ENCODE assay signal across 8 cellular contexts in the genomic region with DNA sequence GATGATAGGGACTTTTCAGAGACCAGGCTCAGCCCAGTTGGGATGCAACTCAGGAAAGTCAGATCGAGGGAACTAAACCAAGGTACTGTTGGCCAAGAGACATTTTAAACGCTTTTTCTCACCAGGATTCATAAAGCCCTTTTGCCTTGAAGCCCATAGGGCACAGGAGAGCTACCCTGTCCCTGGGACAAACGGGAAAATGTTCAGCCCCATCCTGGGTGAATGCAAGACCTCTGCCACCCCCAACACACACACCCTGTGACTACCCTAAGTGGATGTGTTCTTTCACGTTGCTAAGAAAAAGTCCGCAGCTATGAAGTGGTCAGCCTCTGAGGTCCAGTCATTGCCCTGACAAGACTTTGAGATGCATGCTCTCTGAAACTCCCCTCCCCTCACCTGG. TPM values are rescaled to one million over a fixed set of nuclear protein-coding genes. Genes with fewer than 3 reads are reported as not detected.
DNase-seq lines count a peak whose midpoint lies in the region; ATAC-seq, FAIRE-seq and TF ChIP-seq lines count a peak whose summit lies in the region.
"Had no signal": no experiment of that assay in that cellular context is flagged by ENCODE, and none has a peak within 500 bp of the region (broad histone marks: within the 10 kb centered on the region; RNA-seq: fewer than 3 reads in every experiment).

No MANE protein-coding gene starts in this region.

- no peak overlapping the region for H2AFZ ChIP-seq in keratinocyte (ENCODE audit: control insufficient read depth, low read length)

- DNase-seq in HL-60 (ENCODE audit: low read depth in 1 of 2, low spot score in 1 of 2) = no peak
- no peak for DNase-seq in activated T-helper 1 cell treated with anti-CD3 and anti-CD28 coated beads, Interleukin-12 subunit alpha, Interleukin-12 subunit beta, Interleukin-2, Interleukin-4 antibody, amounts not matched to agents 30 ng/mL and 10 ng/mL and 1 ng/mL, durations not matched to agents 14 hours and 24 hours and 36 hours (ENCODE audit: low spot score)
- DNase-seq in keratinocyte (ENCODE audit: low read depth, low spot score) = no peak
- no peak for DNase-seq in NCI-H526 (lab: John Stamatoyannopoulos, UW)
- no peak for DNase-seq in HuH-7 (ENCODE audit: low spot score)
- DNase-seq: NCI-H1930 had no signal

- ATAC-seq in stimulated activated memory B cell treated with anti-CD40 and anti-IgM and Interleukin-4, amounts not matched to agents 10 μg/mL and 1 μg/mL and 100 μg/mL, for 72 hours = no peak
- ATAC-seq in HG02798 (IDR thresholded peaks at IDR 0.05; ENCODE audit: poor library complexity, unreplicated experiment) = no peak

- TF ChIP-seq CTCF in HL-60 (IDR thresholded peaks at IDR 0.05; ENCODE audit: insufficient read depth, low read length) = no peak
- TF ChIP-seq CTCF in keratinocyte (optimal IDR thresholded peaks at IDR 0.05 in 1 of 3, IDR thresholded peaks at IDR 0.05 in 1 of 3, conservative IDR thresholded peaks at IDR 0.05 in 1 of 3; ENCODE audit: extremely low read depth in 1 of 3, insufficient read depth in 2 of 3, low read length in 3 of 3) = no peak

- no peaks in the 10 kb centered on the region for H3K79me2 ChIP-seq in keratinocyte (ENCODE audit: control insufficient read depth, insufficient read depth, low read length)

- H3K9me1 ChIP-seq in keratinocyte (ENCODE audit: control insufficient read depth, extremely low read depth, insufficient read depth, low read length) = peaks cover 2% of the 10 kb centered on the region

- H3K4me3 ChIP-seq in HL-60 (replicated peaks; ENCODE audit: insufficient read depth, low read length) = no peak overlapping the region
- H3K4me3 ChIP-seq in keratinocyte (ENCODE audit: control insufficient read depth in 2 of 3, extremely low read depth in 1 of 3, insufficient read depth in 2 of 3, low read depth in 1 of 3, low read length in 3 of 3) = peak overlapping the region in 1 of 3 experiments; percentile 64

- peak overlapping the region; percentile 82 for H3K4me3 Mint-ChIP-seq in activated T-helper 1 cell treated with anti-CD3 and anti-CD28 coated beads, Interleukin-12 subunit alpha, Interleukin-12 subunit beta, Interleukin-2, Interleukin-4 antibody, amounts not matched to agents 30 ng/mL and 10 ng/mL and 1 ng/mL, durations not matched to agents 14 hours and 24 hours and 36 hours
- H3K4me3 Mint-ChIP-seq in stimulated activated memory B cell treated with anti-CD40 and anti-IgM and Interleukin-4, amounts not matched to agents 10 μg/mL and 1 μg/mL and 100 μg/mL, for 72 hours = peak overlapping the region; percentile 55

- peak overlapping the region; percentile 80 for H3K27ac ChIP-seq in HL-60 (replicated peaks)
- H3K27ac ChIP-seq in keratinocyte (ENCODE audit: control insufficient read depth, insufficient read depth, low read length) = no peak overlapping the region

- intact Hi-C loops in activated T-helper 1 cell treated with anti-CD3 and anti-CD28 coated beads, Interleukin-12 subunit alpha, Interleukin-12 subunit beta, Interleukin-2, Interleukin-4 antibody, amounts not matched to agents 30 ng/mL and 10 ng/mL and 1 ng/mL, durations not matched to agents 14 hours and 24 hours and 36 hours (cut with micrococcal nuclease) = no loop called here

- peak overlapping the region; percentile 97 for H3K27ac Mint-ChIP-seq in activated T-helper 1 cell treated with anti-CD3 and anti-CD28 coated beads, Interleukin-12 subunit alpha, Interleukin-12 subunit beta, Interleukin-2, Interleukin-4 antibody, amounts not matched to agents 30 ng/mL and 10 ng/mL and 1 ng/mL, durations not matched to agents 14 hours and 24 hours and 36 hours
- peak overlapping the region; percentile 94 for H3K27ac Mint-ChIP-seq in stimulated activated memory B cell treated with anti-CD40 and anti-IgM and Interleukin-4, amounts not matched to agents 10 μg/mL and 1 μg/mL and 100 μg/mL, for 72 hours

- H3K9me3 ChIP-seq in keratinocyte (ENCODE audit: control insufficient read depth, low read depth, low read length) = no peaks in the 10 kb centered on the region

- no peak overlapping the region for H3K9ac ChIP-seq in keratinocyte (ENCODE audit: control insufficient read depth, extremely low read depth, insufficient read depth, low read length)

- FAIRE-seq in keratinocyte (lab: Jason Lieb, UNC) = no peak

- no peaks in the 10 kb centered on the region for H3K27me3 Mint-ChIP-seq in activated T-helper 1 cell treated with anti-CD3 and anti-CD28 coated beads, Interleukin-12 subunit alpha, Interleukin-12 subunit beta, Interleukin-2, Interleukin-4 antibody, amounts not matched to agents 30 ng/mL and 10 ng/mL and 1 ng/mL, durations not matched to agents 14 hours and 24 hours and 36 hours (ENCODE audit: insufficient read depth)
- H3K27me3 Mint-ChIP-seq in stimulated activated memory B cell treated with anti-CD40 and anti-IgM and Interleukin-4, amounts not matched to agents 10 μg/mL and 1 μg/mL and 100 μg/mL, for 72 hours = no peaks in the 10 kb centered on the region

- no peaks in the 10 kb centered on the region for H3K36me3 ChIP-seq in keratinocyte (ENCODE audit: control insufficient read depth in 2 of 2, extremely low read depth in 1 of 2, insufficient read depth in 2 of 2, low read length in 2 of 2)

- H3K4me1 Mint-ChIP-seq in activated T-helper 1 cell treated with anti-CD3 and anti-CD28 coated beads, Interleukin-12 subunit alpha, Interleukin-12 subunit beta, Interleukin-2, Interleukin-4 antibody, amounts not matched to agents 30 ng/mL and 10 ng/mL and 1 ng/mL, durations not matched to agents 14 hours and 24 hours and 36 hours (ENCODE audit: low read depth) = peaks cover 97% of the 10 kb centered on the region
- H3K4me1 Mint-ChIP-seq in stimulated activated memory B cell treated with anti-CD40 and anti-IgM and Interleukin-4, amounts not matched to agents 10 μg/mL and 1 μg/mL and 100 μg/mL, for 72 hours = peaks cover 99% of the 10 kb centered on the region

- H4K20me1 ChIP-seq in keratinocyte (ENCODE audit: control insufficient read depth, extremely low read depth, insufficient read depth, low read length) = no peaks in the 10 kb centered on the region

- peak overlapping the region; percentile 76 for H3K4me2 ChIP-seq in keratinocyte (ENCODE audit: control insufficient read depth, extremely low read depth, insufficient read depth, low read depth, low read length)

- peaks cover 33% of the 10 kb centered on the region for H3K4me1 ChIP-seq in keratinocyte (ENCODE audit: control insufficient read depth, extremely low read depth, insufficient read depth, low read length)

- H3K9me3 Mint-ChIP-seq in activated T-helper 1 cell treated with anti-CD3 and anti-CD28 coated beads, Interleukin-12 subunit alpha, Interleukin-12 subunit beta, Interleukin-2, Interleukin-4 antibody, amounts not matched to agents 30 ng/mL and 10 ng/mL and 1 ng/mL, durations not matched to agents 14 hours and 24 hours and 36 hours = no peaks in the 10 kb centered on the region
- H3K9me3 Mint-ChIP-seq in stimulated activated memory B cell treated with anti-CD40 and anti-IgM and Interleukin-4, amounts not matched to agents 10 μg/mL and 1 μg/mL and 100 μg/mL, for 72 hours = no peaks in the 10 kb centered on the region

- peaks cover 27% of the 10 kb centered on the region for H3K36me3 Mint-ChIP-seq in activated T-helper 1 cell treated with anti-CD3 and anti-CD28 coated beads, Interleukin-12 subunit alpha, Interleukin-12 subunit beta, Interleukin-2, Interleukin-4 antibody, amounts not matched to agents 30 ng/mL and 10 ng/mL and 1 ng/mL, durations not matched to agents 14 hours and 24 hours and 36 hours (ENCODE audit: low read depth)
- H3K36me3 Mint-ChIP-seq in stimulated activated memory B cell treated with anti-CD40 and anti-IgM and Interleukin-4, amounts not matched to agents 10 μg/mL and 1 μg/mL and 100 μg/mL, for 72 hours = peaks cover 30% of the 10 kb centered on the region

- dilution Hi-C loops in keratinocyte (cut with MboI; ENCODE audit: extremely low pct_ligation_motif_present, low sequenced_read_pairs) = no loop called here

- H3K27me3 ChIP-seq in HL-60 (ENCODE audit: insufficient read depth, poor library complexity, severe bottlenecking) (no peaks in the 10 kb centered on the region), keratinocyte (ENCODE audit: control insufficient read depth, extremely low read depth, insufficient read depth, low read length) (no peaks in the 10 kb centered on the region)

RNA-seq across cellular contexts. Expression of a gene that starts 58.4 kb away (rescaled TPM):
- 38.3 and 38.5 TPM in 2 replicates for total RNA-seq in activated T-helper 1 cell treated with anti-CD3 and anti-CD28 coated beads, Interleukin-12 subunit alpha, Interleukin-12 subunit beta, Interleukin-2, Interleukin-4 antibody, amounts not matched to agents 30 ng/mL and 10 ng/mL and 1 ng/mL, durations not matched to agents 14 hours and 24 hours and 36 hours
- polyA plus RNA-seq in keratinocyte = 3.2 to 4.9 TPM (median 3.2 TPM) in 3 replicates
- polyA plus RNA-seq in keratinocyte (2011; ENCODE audit: low read depth) = 1.3 TPM
- 2.5 and 2.7 TPM in 2 replicates for polyA plus RNA-seq in keratinocyte (2011; cell fraction: cytosol; rRNA removed)
- polyA plus RNA-seq in keratinocyte (2011; cell fraction: nucleus; rRNA removed) = 7.0 and 7.4 TPM in 2 replicates
- 3.0 and 7.0 TPM in 2 replicates for polyA plus RNA-seq in keratinocyte (2012; ENCODE audit: low replicate concordance)
- 8.8 to 18.0 TPM (median 9.0 TPM) in 3 replicates for polyA minus RNA-seq in keratinocyte
- polyA minus RNA-seq in keratinocyte (2011; cell fraction: cytosol; rRNA and poly(A)+ RNA removed) = 10.7 TPM
- 11.0 and 15.0 TPM in 2 replicates for polyA minus RNA-seq in keratinocyte (2011; cell fraction: nucleus; rRNA and poly(A)+ RNA removed)
